ENCODE assay signal across 13 cellular contexts in genomic region chr22:19810381-19811141, GRCh38. TPM values are rescaled to one million over a fixed set of nuclear protein-coding genes. Genes with fewer than 3 reads are reported as not detected.
DNase-seq lines count a peak whose midpoint lies in the region; ATAC-seq and TF ChIP-seq lines count a peak whose summit lies in the region.
"Had no signal": no experiment of that assay in that cellular context is flagged by ENCODE, and none has a peak within 500 bp of the region (broad histone marks: within the 10 kb centered on the region; RNA-seq: fewer than 3 reads in every experiment).

No MANE protein-coding gene starts in this region.

- DNase-seq in activated CD8-positive, alpha-beta T cell treated with anti-CD3 and anti-CD28 coated beads for 36 hours = peak; percentile 18
- DNase-seq in activated CD8-positive, alpha-beta T cell treated with anti-CD3 and anti-CD28 coated beads, Interleukin-2, amount 10 ng/mL, durations not matched to agents 7 days and 5 days = no peak
- DNase-seq in T-helper 17 cell = peak in 2 of 3 donors; percentile 3 to 7
- DNase-seq in iPS-NIHi7 (ENCODE audit: extremely low spot score) = peak; percentile 57
- DNase-seq in smooth muscle cell of the brain vasculature (ENCODE audit: low read depth, low spot score) = peak; percentile 28
- no peak for DNase-seq in upper lobe of right lung
- no peak for DNase-seq in DMS53 (lab: John Stamatoyannopoulos, UW)
- DNase-seq in GF-D8 (lab: John Stamatoyannopoulos, UW) = no peak
- DNase-seq: anterior cingulate cortex had no signal

- POLR2A ChIA-PET in activated CD8-positive, alpha-beta T cell treated with anti-CD3 and anti-CD28 coated beads for 36 hours (lab: Charles Lee) = no interaction called here
- POLR2A ChIA-PET in activated CD8-positive, alpha-beta T cell treated with anti-CD3 and anti-CD28 coated beads, Interleukin-2, amount 10 ng/mL, durations not matched to agents 7 days and 5 days (lab: Charles Lee) = no interaction called here

- no peaks in the 10 kb centered on the region for H3K27me3 ChIP-seq in upper lobe of right lung

- no peaks in the 10 kb centered on the region for H3K9me3 Mint-ChIP-seq in activated CD8-positive, alpha-beta T cell treated with anti-CD3 and anti-CD28 coated beads for 36 hours
- no peaks in the 10 kb centered on the region for H3K9me3 Mint-ChIP-seq in activated CD8-positive, alpha-beta T cell treated with anti-CD3 and anti-CD28 coated beads, Interleukin-2, amount 10 ng/mL, durations not matched to agents 7 days and 5 days (ENCODE audit: insufficient read depth)
- H3K9me3 Mint-ChIP-seq: stimulated activated memory B cell treated with anti-CD40 and anti-IgM and Interleukin-4, amounts not matched to agents 10 μg/mL and 1 μg/mL and 100 μg/mL, for 72 hours had no signal

- no peak overlapping the region for H3K4me3 Mint-ChIP-seq in activated CD8-positive, alpha-beta T cell treated with anti-CD3 and anti-CD28 coated beads for 36 hours
- no peak overlapping the region for H3K4me3 Mint-ChIP-seq in activated CD8-positive, alpha-beta T cell treated with anti-CD3 and anti-CD28 coated beads, Interleukin-2, amount 10 ng/mL, durations not matched to agents 7 days and 5 days
- peak overlapping the region; percentile 19 for H3K4me3 Mint-ChIP-seq in T-helper 17 cell
- H3K4me3 Mint-ChIP-seq: B cell; stimulated activated memory B cell treated with anti-CD40 and anti-IgM and Interleukin-4, amounts not matched to agents 10 μg/mL and 1 μg/mL and 100 μg/mL, for 72 hours had no signal

- H3K27ac ChIP-seq in upper lobe of right lung = no peak overlapping the region

- H3K9me3 ChIP-seq in T-helper 17 cell (ENCODE audit: control insufficient read depth, low read length, poor library complexity, severe bottlenecking) (no peaks in the 10 kb centered on the region), upper lobe of right lung (no peaks in the 10 kb centered on the region)

- H3K4me3 ChIP-seq in upper lobe of right lung = no peak overlapping the region
- H3K4me3 ChIP-seq: smooth muscle cell had no signal

- H3K4me1 ChIP-seq in upper lobe of right lung = no peaks in the 10 kb centered on the region

- intact Hi-C loops in activated CD8-positive, alpha-beta T cell treated with anti-CD3 and anti-CD28 coated beads for 36 hours (cut with micrococcal nuclease) = no loop called here
- intact Hi-C loops in upper lobe of right lung (cut with DNase I) = no loop called here

- H3K4me1 Mint-ChIP-seq in activated CD8-positive, alpha-beta T cell treated with anti-CD3 and anti-CD28 coated beads for 36 hours (ENCODE audit: low read depth) = no peaks in the 10 kb centered on the region
- peaks cover 12% of the 10 kb centered on the region for H3K4me1 Mint-ChIP-seq in activated CD8-positive, alpha-beta T cell treated with anti-CD3 and anti-CD28 coated beads, Interleukin-2, amount 10 ng/mL, durations not matched to agents 7 days and 5 days (ENCODE audit: low read depth)
- H3K4me1 Mint-ChIP-seq in T-helper 17 cell = peaks cover 4% of the 10 kb centered on the region
- H3K4me1 Mint-ChIP-seq: B cell; stimulated activated memory B cell treated with anti-CD40 and anti-IgM and Interleukin-4, amounts not matched to agents 10 μg/mL and 1 μg/mL and 100 μg/mL, for 72 hours had no signal

- TF ChIP-seq CTCF in activated CD8-positive, alpha-beta T cell treated with anti-CD3 and anti-CD28 coated beads for 36 hours (IDR thresholded peaks at IDR 0.05) = no peak
- TF ChIP-seq CTCF in upper lobe of right lung (IDR thresholded peaks at IDR 0.05) = no peak

- no peak overlapping the region for H3K27ac Mint-ChIP-seq in activated CD8-positive, alpha-beta T cell treated with anti-CD3 and anti-CD28 coated beads for 36 hours
- H3K27ac Mint-ChIP-seq in activated CD8-positive, alpha-beta T cell treated with anti-CD3 and anti-CD28 coated beads, Interleukin-2, amount 10 ng/mL, durations not matched to agents 7 days and 5 days = no peak overlapping the region
- no peak overlapping the region for H3K27ac Mint-ChIP-seq in T-helper 17 cell
- H3K27ac Mint-ChIP-seq: B cell; stimulated activated memory B cell treated with anti-CD40 and anti-IgM and Interleukin-4, amounts not matched to agents 10 μg/mL and 1 μg/mL and 100 μg/mL, for 72 hours had no signal

- H3K27me3 Mint-ChIP-seq in activated CD8-positive, alpha-beta T cell treated with anti-CD3 and anti-CD28 coated beads for 36 hours = no peaks in the 10 kb centered on the region
- H3K27me3 Mint-ChIP-seq in activated CD8-positive, alpha-beta T cell treated with anti-CD3 and anti-CD28 coated beads, Interleukin-2, amount 10 ng/mL, durations not matched to agents 7 days and 5 days (ENCODE audit: low read depth) = no peaks in the 10 kb centered on the region
- no peaks in the 10 kb centered on the region for H3K27me3 Mint-ChIP-seq in T-helper 17 cell
- H3K27me3 Mint-ChIP-seq: B cell; stimulated activated memory B cell treated with anti-CD40 and anti-IgM and Interleukin-4, amounts not matched to agents 10 μg/mL and 1 μg/mL and 100 μg/mL, for 72 hours had no signal

- no peaks in the 10 kb centered on the region for H3K36me3 Mint-ChIP-seq in activated CD8-positive, alpha-beta T cell treated with anti-CD3 and anti-CD28 coated beads for 36 hours (ENCODE audit: low read depth)
- no peaks in the 10 kb centered on the region for H3K36me3 Mint-ChIP-seq in activated CD8-positive, alpha-beta T cell treated with anti-CD3 and anti-CD28 coated beads, Interleukin-2, amount 10 ng/mL, durations not matched to agents 7 days and 5 days (ENCODE audit: low read depth)
- no peaks in the 10 kb centered on the region for H3K36me3 Mint-ChIP-seq in T-helper 17 cell (ENCODE audit: low read depth)

- H3K36me3 ChIP-seq in upper lobe of right lung = no peaks in the 10 kb centered on the region

- peak; percentile 69 for ATAC-seq in activated CD8-positive, alpha-beta T cell treated with anti-CD3 and anti-CD28 coated beads for 36 hours
- ATAC-seq in activated CD8-positive, alpha-beta T cell treated with anti-CD3 and anti-CD28 coated beads, Interleukin-2, amount 10 ng/mL, durations not matched to agents 7 days and 5 days = no peak
- ATAC-seq in T-helper 17 cell = peak; percentile 55
- ATAC-seq in upper lobe of right lung = no peak
- ATAC-seq: esophagus mucosa had no signal

- CTCF ChIA-PET in activated CD8-positive, alpha-beta T cell treated with anti-CD3 and anti-CD28 coated beads for 36 hours (lab: Charles Lee) = interaction anchor here (1.0 kb wide), 1 partner anchor 138 kb away, joined by 3 read pairs; no protein-coding TSS in a partner anchor
- CTCF ChIA-PET in activated CD8-positive, alpha-beta T cell treated with anti-CD3 and anti-CD28 coated beads, Interleukin-2, amount 10 ng/mL, durations not matched to agents 7 days and 5 days (lab: Charles Lee) = no interaction called here

RNA-seq across cellular contexts. Expression of gene GNB1L, which starts 44.1 kb away (rescaled TPM):
- total RNA-seq in activated CD8-positive, alpha-beta T cell treated with anti-CD3 and anti-CD28 coated beads for 36 hours = 10 to 100 TPM; 16.2 to 17.4 TPM
- 10 to 100 TPM in 1 of 2 experiments, 1 to 10 TPM in 1; 9.7 to 10.3 TPM for total RNA-seq in activated CD8-positive, alpha-beta T cell treated with anti-CD3 and anti-CD28 coated beads, Interleukin-2, amount 10 ng/mL, durations not matched to agents 7 days and 5 days
- 1 to 10 TPM; 5.0 to 6.2 TPM for total RNA-seq in T-helper 17 cell
- 7.8 TPM for total RNA-seq in upper lobe of right lung

RNA-seq across cellular contexts. Expression of gene RTL10, which starts 44.1 kb away (rescaled TPM):
- 10 to 100 TPM; 14.7 to 17.4 TPM for total RNA-seq in activated CD8-positive, alpha-beta T cell treated with anti-CD3 and anti-CD28 coated beads for 36 hours
- 10 to 100 TPM; 16.1 to 17.0 TPM for total RNA-seq in activated CD8-positive, alpha-beta T cell treated with anti-CD3 and anti-CD28 coated beads, Interleukin-2, amount 10 ng/mL, durations not matched to agents 7 days and 5 days
- total RNA-seq in T-helper 17 cell (10 to 100 TPM; 12.4 to 13.1 TPM), upper lobe of right lung (20.5 TPM)

RNA-seq across cellular contexts. Expression of gene TBX1, which starts 50.0 kb away (rescaled TPM):
- not detected for total RNA-seq in activated CD8-positive, alpha-beta T cell treated with anti-CD3 and anti-CD28 coated beads for 36 hours
- total RNA-seq in activated CD8-positive, alpha-beta T cell treated with anti-CD3 and anti-CD28 coated beads, Interleukin-2, amount 10 ng/mL, durations not matched to agents 7 days and 5 days = 1 to 10 TPM; 1.2 to 1.5 TPM
- total RNA-seq in T-helper 17 cell (not detected), upper lobe of right lung (15.4 TPM)
- total RNA-seq: B cell, smooth muscle cell had no signal

Comparison
In these comparisons a context has a peak if more than half of its experiments do, and no peak if none do; other contexts are left out.
1. ATAC-seq: peak in activated CD8-positive, alpha-beta T cell treated with anti-CD3 and anti-CD28 coated beads for 36 hours (single experiment) and T-helper 17 cell (single experiment); none in activated CD8-positive, alpha-beta T cell treated with anti-CD3 and anti-CD28 coated beads, Interleukin-2, amount 10 ng/mL, durations not matched to agents 7 days and 5 days (single experiment) and upper lobe of right lung (single experiment).
2. DNase-seq: peak in activated CD8-positive, alpha-beta T cell treated with anti-CD3 and anti-CD28 coated beads for 36 hours (single experiment), T-helper 17 cell (2 of 3), iPS-NIHi7 (single experiment) and smooth muscle cell of the brain vasculature (single experiment); none in activated CD8-positive, alpha-beta T cell treated with anti-CD3 and anti-CD28 coated beads, Interleukin-2, amount 10 ng/mL, durations not matched to agents 7 days and 5 days (single experiment), upper lobe of right lung (single experiment), DMS53 (single experiment) and GF-D8 (single experiment).